In the genomic region with DNA sequence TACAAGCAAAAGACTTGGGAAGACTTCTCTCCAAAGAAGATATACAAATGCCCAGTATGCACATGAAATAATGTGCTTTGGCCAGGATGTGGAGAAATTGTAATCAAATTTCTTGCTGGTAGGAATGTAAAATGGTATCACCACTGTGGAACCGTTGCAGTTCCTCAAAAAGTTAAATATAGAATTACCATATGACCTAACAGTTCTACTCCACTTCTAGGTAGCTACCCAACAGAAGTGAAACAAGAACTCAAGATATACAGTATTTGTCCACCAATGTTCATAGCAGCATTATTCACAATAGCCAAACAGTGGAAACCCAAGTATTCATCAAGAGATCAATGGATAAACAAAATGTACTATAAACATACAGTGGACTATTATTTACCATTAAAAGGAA, we compare ENCODE assay signal across 13 cellular contexts.
DNase-seq lines count a peak whose midpoint lies in the region; ATAC-seq and TF ChIP-seq lines count a peak whose summit lies in the region.
"Had no signal": no experiment of that assay in that cellular context is flagged by ENCODE, and none has a peak within 500 bp of the region (broad histone marks: within the 10 kb centered on the region; RNA-seq: fewer than 3 reads in every experiment).

No MANE protein-coding gene starts in this region.

- no peak overlapping the region for H3K4me3 Mint-ChIP-seq in CD14-positive monocyte

- TF ChIP-seq CTCF in NB4 (IDR thresholded peaks at IDR 0.05; ENCODE audit: low read depth, low read length) (no peak), testis (IDR thresholded peaks at IDR 0.05) (no peak), CD14-positive monocyte (IDR thresholded peaks at IDR 0.05) (no peak)

- no peaks in the 10 kb centered on the region for H3K36me3 ChIP-seq in testis (ENCODE audit: low read depth, missing control alignments)

- peaks cover 7 to 8% of the 10 kb centered on the region in 2 donors for H3K36me3 Mint-ChIP-seq in CD14-positive monocyte

- peaks cover 0 to 3% (median 0%) of the 10 kb centered on the region in 3 donors for H3K27me3 Mint-ChIP-seq in CD14-positive monocyte (ENCODE audit: low read depth in 3 of 3)

- intact Hi-C loops in testis (cut with DNase I; ENCODE audit: low total_unique reads) = no loop called here
- intact Hi-C loops in CD14-positive monocyte (cut with micrococcal nuclease) = no loop called here

- H3K4me1 ChIP-seq in testis = no peaks in the 10 kb centered on the region
- H3K4me1 ChIP-seq: gastrocnemius medialis had no signal

- no peaks in the 10 kb centered on the region for H3K9me3 ChIP-seq in testis
- H3K9me3 ChIP-seq: gastrocnemius medialis had no signal

- 81 to 91% methylated on average over 1 of the region's 1 CpG for WGBS in testis, 2 donors

- no peak overlapping the region for H3K27ac ChIP-seq in testis
- H3K27ac ChIP-seq: gastrocnemius medialis had no signal

- H3K27me3 ChIP-seq in testis = no peaks in the 10 kb centered on the region
- H3K27me3 ChIP-seq: gastrocnemius medialis had no signal

- DNase-seq in NB4 (ENCODE audit: low read depth) (peak; percentile 20), retina (no peak), testis (no peak), NCI-H187 (lab: John Stamatoyannopoulos, UW) (no peak), CD14-positive monocyte (ENCODE audit: low spot score) (no peak)
- DNase-seq: activated CD4-positive, alpha-beta T cell treated with anti-CD3 and anti-CD28 coated beads, Interleukin-2, amount 50 U/mL, for 4 hours; gastrocnemius medialis; stimulated activated CD4-positive, alpha-beta T cell treated with anti-CD3 and anti-CD28 coated beads, Interleukin-2, amount 100 ng/mL, for 48 hours; stimulated activated naive CD4-positive, alpha-beta T cell had no signal

- H3K9me3 Mint-ChIP-seq in CD14-positive monocyte = peaks cover 0 to 3% (median 0%) of the 10 kb centered on the region in 7 donors
- H3K9me3 Mint-ChIP-seq: activated T-helper 2 cell treated with anti-CD3 and anti-CD28 coated beads, Interferon-gamma antibody, Interleukin-2, Interleukin-4, amounts not matched to agents 10 μg/mL and 5 μg/mL and 100 μg/mL, durations not matched to agents 14 hours and 24 hours and 36 hours had no signal

- H3K4me1 Mint-ChIP-seq in CD14-positive monocyte = peaks cover 10% of the 10 kb centered on the region

- TF ChIP-seq POLR2A in NB4 (IDR thresholded peaks at IDR 0.05; ENCODE audit: extremely low read depth, insufficient read length) = no peak
- no peak for TF ChIP-seq POLR2A in testis (IDR thresholded peaks at IDR 0.05)

- H3K4me3 ChIP-seq in NB4 (ENCODE audit: low read depth, low read length) (no peak overlapping the region), testis (no peak overlapping the region)
- H3K4me3 ChIP-seq: gastrocnemius medialis had no signal

- peak overlapping the region in 1 of 7 donors; percentile 50 for H3K27ac Mint-ChIP-seq in CD14-positive monocyte
- H3K27ac Mint-ChIP-seq: activated T-helper 2 cell treated with anti-CD3 and anti-CD28 coated beads, Interferon-gamma antibody, Interleukin-2, Interleukin-4, amounts not matched to agents 10 μg/mL and 5 μg/mL and 100 μg/mL, durations not matched to agents 14 hours and 24 hours and 36 hours had no signal

- ATAC-seq in GM18498 (IDR thresholded peaks at IDR 0.05; ENCODE audit: unreplicated experiment) = peak; percentile 54
- ATAC-seq in GM19397 (IDR thresholded peaks at IDR 0.05; ENCODE audit: unreplicated experiment) = peak; percentile 69
- ATAC-seq in HG03095 (IDR thresholded peaks at IDR 0.05; ENCODE audit: unreplicated experiment) = peak; percentile 83
- ATAC-seq: gastrocnemius medialis had no signal
